ENCODE assay signal across 8 cellular contexts in genomic region chr1:15848929-15849774, GRCh38. TPM values are rescaled to one million over a fixed set of nuclear protein-coding genes. Genes with fewer than 3 reads are reported as not detected.
DNase-seq lines count a peak whose midpoint lies in the region; ATAC-seq and TF ChIP-seq lines count a peak whose summit lies in the region.

No MANE protein-coding gene starts in this region.

- peak overlapping the region; percentile 99 for H3K4me2 ChIP-seq in OCI-LY3 (ENCODE audit: low read length)

- H3K4me1 Mint-ChIP-seq in CD8-positive, alpha-beta memory T cell, result peaks cover 37 to 61% (median 52%) of the 10 kb centered on the region in 3 donors
- peaks cover 45% of the 10 kb centered on the region for H3K4me1 Mint-ChIP-seq in activated T-cell treated with anti-CD3 and anti-CD28 coated beads, Interleukin-2, amount 50 U/mL, for 4 hours (ENCODE audit: low read depth)
- H3K4me1 Mint-ChIP-seq in stimulated activated memory B cell treated with anti-CD40 and anti-IgM and Interleukin-4, amounts not matched to agents 10 μg/mL and 1 μg/mL and 100 μg/mL, for 72 hours, result peaks cover 63% of the 10 kb centered on the region

- peak; percentile 5; the same call in 1 of the 2 replicates for TF ChIP-seq EP300 in Ishikawa (IDR thresholded peaks at IDR 0.05; ENCODE audit: borderline replicate concordance)

- peaks cover 40% of the 10 kb centered on the region for H3K4me1 ChIP-seq in CD8-positive, alpha-beta memory T cell (ENCODE audit: insufficient read depth, low read length)
- H3K4me1 ChIP-seq in OCI-LY3 (ENCODE audit: low read length), result peaks cover 40% of the 10 kb centered on the region
- H3K4me1 ChIP-seq in muscle layer of duodenum (ENCODE audit: control insufficient read depth in 1 of 2, insufficient read depth in 2 of 2, low read length in 2 of 2), result peaks cover 6 to 35% of the 10 kb centered on the region in 2 donors

- no peak for TF ChIP-seq RAD21 in Ishikawa (IDR thresholded peaks at IDR 0.05; ENCODE audit: low read depth)

- no peaks in the 10 kb centered on the region for H3K36me3 ChIP-seq in CD8-positive, alpha-beta memory T cell (ENCODE audit: insufficient read depth, low read length)
- H3K36me3 ChIP-seq in OCI-LY3 (replicated peaks; ENCODE audit: low read depth, low read length) (no peaks in the 10 kb centered on the region), muscle layer of duodenum (ENCODE audit: control insufficient read depth in 1 of 2, insufficient read depth in 2 of 2, low read length in 2 of 2) (no peaks in the 10 kb centered on the region)

- peak overlapping the region; percentile 74 for H3K4me3 ChIP-seq in CD8-positive, alpha-beta memory T cell (ENCODE audit: low read length)
- peak overlapping the region; percentile 90 for H3K4me3 ChIP-seq in OCI-LY3 (ENCODE audit: low read length)
- peak overlapping the region; percentile 77 to 98 for H3K4me3 ChIP-seq in muscle layer of duodenum (ENCODE audit: low read depth in 1 of 2, low read length in 2 of 2)

- peak in 1 of 2 donors; percentile 6 for ATAC-seq in activated T-cell treated with anti-CD3 and anti-CD28 coated beads, Interleukin-2, amount 50 U/mL, for 4 hours
- ATAC-seq in esophagus mucosa, result peak; percentile 50
- peak; percentile 20 for ATAC-seq in stimulated activated memory B cell treated with anti-CD40 and anti-IgM and Interleukin-4, amounts not matched to agents 10 μg/mL and 1 μg/mL and 100 μg/mL, for 72 hours
- no peak for ATAC-seq in HG02759 (IDR thresholded peaks at IDR 0.05; ENCODE audit: unreplicated experiment)

- no peak overlapping the region for H2AFZ ChIP-seq in OCI-LY3 (ENCODE audit: low read depth, low read length)

- H4K20me1 ChIP-seq in OCI-LY3 (ENCODE audit: insufficient read depth, low read length), result peaks cover 5% of the 10 kb centered on the region

- H3K27me3 Mint-ChIP-seq in CD8-positive, alpha-beta memory T cell, result no peaks in the 10 kb centered on the region
- no peaks in the 10 kb centered on the region for H3K27me3 Mint-ChIP-seq in activated T-cell treated with anti-CD3 and anti-CD28 coated beads, Interleukin-2, amount 50 U/mL, for 4 hours (ENCODE audit: low read depth)
- H3K27me3 Mint-ChIP-seq in stimulated activated memory B cell treated with anti-CD40 and anti-IgM and Interleukin-4, amounts not matched to agents 10 μg/mL and 1 μg/mL and 100 μg/mL, for 72 hours, result no peaks in the 10 kb centered on the region

- H3K27me3 ChIP-seq in CD8-positive, alpha-beta memory T cell (ENCODE audit: insufficient read depth, low read length, poor library complexity, severe bottlenecking), result no peaks in the 10 kb centered on the region
- H3K27me3 ChIP-seq in OCI-LY3 (ENCODE audit: low read depth, low read length) (no peaks in the 10 kb centered on the region), muscle layer of duodenum (ENCODE audit: low read depth, low read length) (no peaks in the 10 kb centered on the region)

- DNase-seq in CD8-positive, alpha-beta memory T cell, result peak; percentile 49 to 81 (median 58)
- peak; percentile 62 for DNase-seq in activated T-cell treated with anti-CD3 and anti-CD28 coated beads, Interleukin-2, amount 50 U/mL, for 4 hours

- H3K9me3 Mint-ChIP-seq in CD8-positive, alpha-beta memory T cell, result no peaks in the 10 kb centered on the region
- H3K9me3 Mint-ChIP-seq in activated T-cell treated with anti-CD3 and anti-CD28 coated beads, Interleukin-2, amount 50 U/mL, for 4 hours, result no peaks in the 10 kb centered on the region
- no peaks in the 10 kb centered on the region for H3K9me3 Mint-ChIP-seq in stimulated activated memory B cell treated with anti-CD40 and anti-IgM and Interleukin-4, amounts not matched to agents 10 μg/mL and 1 μg/mL and 100 μg/mL, for 72 hours

- H3K36me3 Mint-ChIP-seq in CD8-positive, alpha-beta memory T cell, result peaks cover 0 to 15% (median 0%) of the 10 kb centered on the region in 3 donors
- peaks cover 4% of the 10 kb centered on the region for H3K36me3 Mint-ChIP-seq in activated T-cell treated with anti-CD3 and anti-CD28 coated beads, Interleukin-2, amount 50 U/mL, for 4 hours (ENCODE audit: insufficient read depth)
- H3K36me3 Mint-ChIP-seq in stimulated activated memory B cell treated with anti-CD40 and anti-IgM and Interleukin-4, amounts not matched to agents 10 μg/mL and 1 μg/mL and 100 μg/mL, for 72 hours, result peaks cover 11% of the 10 kb centered on the region

- H3K27ac Mint-ChIP-seq in CD8-positive, alpha-beta memory T cell, result peak overlapping the region; percentile 94 to 99 (median 98)
- peak overlapping the region; percentile 98 for H3K27ac Mint-ChIP-seq in stimulated activated memory B cell treated with anti-CD40 and anti-IgM and Interleukin-4, amounts not matched to agents 10 μg/mL and 1 μg/mL and 100 μg/mL, for 72 hours

- no peaks in the 10 kb centered on the region for H3K9me3 ChIP-seq in CD8-positive, alpha-beta memory T cell (ENCODE audit: low read length)
- H3K9me3 ChIP-seq in OCI-LY3 (ENCODE audit: insufficient read depth, low read length), result no peaks in the 10 kb centered on the region; the same call in 1 of the 2 replicates
- no peaks in the 10 kb centered on the region for H3K9me3 ChIP-seq in muscle layer of duodenum (ENCODE audit: control insufficient read depth in 1 of 2, low read length in 2 of 2)

- peak overlapping the region; percentile 95 to 99 (median 97) for H3K4me3 Mint-ChIP-seq in CD8-positive, alpha-beta memory T cell
- H3K4me3 Mint-ChIP-seq in activated T-cell treated with anti-CD3 and anti-CD28 coated beads, Interleukin-2, amount 50 U/mL, for 4 hours, result peak overlapping the region; percentile 98
- peak overlapping the region; percentile 100 for H3K4me3 Mint-ChIP-seq in stimulated activated memory B cell treated with anti-CD40 and anti-IgM and Interleukin-4, amounts not matched to agents 10 μg/mL and 1 μg/mL and 100 μg/mL, for 72 hours

- H3K27ac ChIP-seq in CD8-positive, alpha-beta memory T cell (ENCODE audit: low read depth, low read length), result peak overlapping the region; percentile 84
- peak overlapping the region; percentile 61 for H3K27ac ChIP-seq in OCI-LY3 (ENCODE audit: low read length)
- peak overlapping the region; percentile 98 for H3K27ac ChIP-seq in muscle layer of duodenum (ENCODE audit: low read length)

- H3K79me2 ChIP-seq in OCI-LY3 (ENCODE audit: low read length), result peaks cover 64% of the 10 kb centered on the region

- peak overlapping the region; percentile 76 for H3K9ac ChIP-seq in OCI-LY3 (ENCODE audit: low read length)

- POLR2A ChIA-PET in CD8-positive, alpha-beta memory T cell (lab: Charles Lee), result interaction anchor here (0.9 to 5.5 kb wide), 9 partner anchors 14 to 100 kb away, joined by 3 to 319 read pairs (median 4); no protein-coding TSS in a partner anchor

- CTCF ChIA-PET in CD8-positive, alpha-beta memory T cell (lab: Charles Lee), result interaction anchor here (0.6 to 3.8 kb wide), 6 partner anchors 12 to 79 kb away, joined by 3 to 38 read pairs (median 6); no protein-coding TSS in a partner anchor

- TF ChIP-seq CTCF in OCI-LY3 (IDR thresholded peaks at IDR 0.05; ENCODE audit: low read depth, low read length), result no peak

TF ChIP-seq in Ishikawa, 13 proteins besides CTCF, POLR2A, EP300 and RAD21:
- TF ChIP-seq NFIC (IDR thresholded peaks at IDR 0.05), result no peak
- peak; percentile 68 for TF ChIP-seq EGR1 (IDR thresholded peaks at IDR 0.05)
- TF ChIP-seq TCF12 (IDR thresholded peaks at IDR 0.05; ENCODE audit: low read depth), result peak; percentile 18; the same call in 1 of the 2 replicates
TF ChIP-seq in Ishikawa: peak in this region for 2.

RNA-seq across cellular contexts. Expression of gene SPEN, which starts 1.6 kb away (rescaled TPM):
- 10 to 100 TPM; 63.1 to 66.3 TPM for total RNA-seq in CD8-positive, alpha-beta memory T cell
- 35.6 TPM for polyA plus RNA-seq in CD8-positive, alpha-beta memory T cell
- 10 to 100 TPM; 80.4 to 85.2 (median 82.1) TPM for total RNA-seq in activated T-cell treated with anti-CD3 and anti-CD28 coated beads, Interleukin-2, amount 50 U/mL, for 4 hours
- 25.1 TPM for total RNA-seq in esophagus mucosa

RNA-seq across cellular contexts. Expression of gene UQCRHL, which starts 41.7 kb away (rescaled TPM):
- 1 to 10 TPM; 1.7 to 2.0 TPM for total RNA-seq in CD8-positive, alpha-beta memory T cell
- 0.95 TPM for polyA plus RNA-seq in CD8-positive, alpha-beta memory T cell
- total RNA-seq in activated T-cell treated with anti-CD3 and anti-CD28 coated beads, Interleukin-2, amount 50 U/mL, for 4 hours, result 1 to 10 TPM; 1.2 to 2.1 (median 1.7) TPM
- total RNA-seq in esophagus mucosa, result 1.6 TPM
